ENCODE assay signal across 14 cellular contexts in genomic region chr2:189147989-189148388, GRCh38. TPM values are rescaled to one million over a fixed set of nuclear protein-coding genes. Genes with fewer than 3 reads are reported as not detected.
DNase-seq lines count a peak whose midpoint lies in the region; ATAC-seq and TF ChIP-seq lines count a peak whose summit lies in the region.
"Had no signal": no experiment of that assay in that cellular context is flagged by ENCODE, and none has a peak within 500 bp of the region (broad histone marks: within the 10 kb centered on the region; RNA-seq: fewer than 3 reads in every experiment).

No MANE protein-coding gene starts in this region.

- 100% methylated on average over 1 of the region's 1 CpG for WGBS in smooth muscle cell (ENCODE audit: low lambda C conversion rate)
- 91 to 93% methylated on average over 1 of the region's 1 CpG for WGBS in upper lobe of left lung, 2 donors

- no peaks in the 10 kb centered on the region for H3K9me3 Mint-ChIP-seq in HFFc6
- H3K9me3 Mint-ChIP-seq in mesothelial cell of epicardium = peaks cover 11% of the 10 kb centered on the region
- H3K9me3 Mint-ChIP-seq: CD4-positive, alpha-beta memory T cell had no signal

- H3K4me3 Mint-ChIP-seq in HFFc6 (peak overlapping the region; percentile 10; the same call in 1 of the 2 replicates), mesothelial cell of epicardium (no peak overlapping the region)
- H3K4me3 Mint-ChIP-seq: CD4-positive, alpha-beta memory T cell had no signal

- no peak overlapping the region for H3K9ac ChIP-seq in smooth muscle cell (ENCODE audit: low read depth)

- H3K27me3 Mint-ChIP-seq in HFFc6 (ENCODE audit: insufficient read depth) = no peaks in the 10 kb centered on the region; the same call in 1 of the 2 replicates
- H3K27me3 Mint-ChIP-seq in mesothelial cell of epicardium (ENCODE audit: low read depth) = no peaks in the 10 kb centered on the region
- H3K27me3 Mint-ChIP-seq: CD4-positive, alpha-beta memory T cell had no signal

- H3K27ac Mint-ChIP-seq in HFFc6 = peak overlapping the region; percentile 67
- H3K27ac Mint-ChIP-seq in mesothelial cell of epicardium = peak overlapping the region; percentile 13
- H3K27ac Mint-ChIP-seq: CD4-positive, alpha-beta memory T cell had no signal

- H3K27me3 ChIP-seq in ascending aorta (no peaks in the 10 kb centered on the region), smooth muscle cell (ENCODE audit: low read depth) (no peaks in the 10 kb centered on the region), left ventricle myocardium inferior (ENCODE audit: low read depth) (no peaks in the 10 kb centered on the region), upper lobe of left lung (no peaks in the 10 kb centered on the region)
- H3K27me3 ChIP-seq: BE2C had no signal

- H2AFZ ChIP-seq in smooth muscle cell (ENCODE audit: low read depth) = no peak overlapping the region

- no peaks in the 10 kb centered on the region for H3K9me3 ChIP-seq in ascending aorta
- H3K9me3 ChIP-seq in smooth muscle cell (replicated peaks; ENCODE audit: low read depth) = no peaks in the 10 kb centered on the region
- H3K9me3 ChIP-seq in left ventricle myocardium inferior (replicated peaks) = no peaks in the 10 kb centered on the region
- H3K9me3 ChIP-seq in upper lobe of left lung = no peaks in the 10 kb centered on the region
- H3K9me3 ChIP-seq: BE2C had no signal

- peaks cover 100% of the 10 kb centered on the region for H3K79me2 ChIP-seq in smooth muscle cell (ENCODE audit: low read depth)

- H3K4me1 ChIP-seq in ascending aorta = peaks cover under 1 to 19% of the 10 kb centered on the region in 2 donors
- H3K4me1 ChIP-seq in smooth muscle cell (ENCODE audit: low read depth) = peaks cover 24% of the 10 kb centered on the region
- peaks cover 25% of the 10 kb centered on the region for H3K4me1 ChIP-seq in left ventricle myocardium inferior
- H3K4me1 ChIP-seq in upper lobe of left lung = peaks cover 0 to 8% (median 3%) of the 10 kb centered on the region in 4 donors
- H3K4me1 ChIP-seq: BE2C had no signal

- peaks cover 13% of the 10 kb centered on the region for H3F3A ChIP-seq in smooth muscle cell (ENCODE audit: low read depth)

- H3K4me1 Mint-ChIP-seq in HFFc6 (ENCODE audit: low read depth) (peaks cover 97% of the 10 kb centered on the region), mesothelial cell of epicardium (peaks cover 52% of the 10 kb centered on the region)
- H3K4me1 Mint-ChIP-seq: CD4-positive, alpha-beta memory T cell had no signal

- no peak for TF ChIP-seq CTCF in HFFc6 (IDR thresholded peaks at IDR 0.05)
- TF ChIP-seq CTCF in ascending aorta (IDR thresholded peaks at IDR 0.05) = no peak
- no peak for TF ChIP-seq CTCF in mesothelial cell of epicardium (IDR thresholded peaks at IDR 0.05; ENCODE audit: unreplicated experiment)
- no peak for TF ChIP-seq CTCF in smooth muscle cell (IDR thresholded peaks at IDR 0.05; ENCODE audit: borderline replicate concordance, insufficient read depth, poor library complexity, severe bottlenecking)
- no peak for TF ChIP-seq CTCF in left ventricle myocardium inferior (IDR thresholded peaks at IDR 0.05; ENCODE audit: borderline replicate concordance)
- no peak for TF ChIP-seq CTCF in upper lobe of left lung (IDR thresholded peaks at IDR 0.05)

- no peak for DNase-seq in HFFc6
- no peak for DNase-seq in ascending aorta (ENCODE audit: low spot score in 2 of 2)
- no peak for DNase-seq in mesothelial cell of epicardium (ENCODE audit: low spot score in 2 of 2, unreplicated experiment in 2 of 2)
- DNase-seq in smooth muscle cell (lab: John Stamatoyannopoulos, UW; ENCODE audit: unreplicated experiment) = no peak
- no peak for DNase-seq in left ventricle myocardium inferior
- no peak for DNase-seq in erythroblast (lab: John Stamatoyannopoulos, UW)
- no peak for DNase-seq in upper lobe of left lung
- DNase-seq: BE2C; CD4-positive, alpha-beta memory T cell; DND-41; GDM1 had no signal

- H4K20me1 ChIP-seq in smooth muscle cell (ENCODE audit: low read depth) = peaks cover 72% of the 10 kb centered on the region

- TF ChIP-seq POLR2A in erythroblast (IDR thresholded peaks at IDR 0.05; ENCODE audit: low read length) = no peak
- TF ChIP-seq POLR2A in upper lobe of left lung (IDR thresholded peaks at IDR 0.05) = no peak

- H3K27ac ChIP-seq in ascending aorta (peak overlapping the region; percentile 38 to 54), smooth muscle cell (ENCODE audit: low read depth) (peak overlapping the region; percentile 46), left ventricle myocardium inferior (replicated peaks) (no peak overlapping the region), upper lobe of left lung (no peak overlapping the region)
- H3K27ac ChIP-seq: C4-2B had no signal

- no peak for ATAC-seq in upper lobe of left lung (ENCODE audit: low FRiP score in 2 of 2)
- ATAC-seq: HCT116 had no signal

- peak overlapping the region; percentile 8 for H3K4me2 ChIP-seq in smooth muscle cell

- H3K36me3 Mint-ChIP-seq in HFFc6 (ENCODE audit: low read depth) (peaks cover 65% of the 10 kb centered on the region), mesothelial cell of epicardium (peaks cover 4% of the 10 kb centered on the region)
- H3K36me3 Mint-ChIP-seq: CD4-positive, alpha-beta memory T cell had no signal

- H3K36me3 ChIP-seq in ascending aorta = no peaks in the 10 kb centered on the region
- H3K36me3 ChIP-seq in smooth muscle cell (ENCODE audit: low read depth) = no peaks in the 10 kb centered on the region
- H3K36me3 ChIP-seq in left ventricle myocardium inferior = no peaks in the 10 kb centered on the region
- no peaks in the 10 kb centered on the region for H3K36me3 ChIP-seq in upper lobe of left lung
- H3K36me3 ChIP-seq: BE2C had no signal

- H3K4me3 ChIP-seq in ascending aorta (no peak overlapping the region), smooth muscle cell (no peak overlapping the region), left ventricle myocardium inferior (no peak overlapping the region), upper lobe of left lung (no peak overlapping the region)

- intact Hi-C loops in ascending aorta (cut with DNase I) = no loop called here
- intact Hi-C loops in left ventricle myocardium inferior (cut with micrococcal nuclease) = no loop called here

- no peak for TF ChIP-seq EP300 in upper lobe of left lung (IDR thresholded peaks at IDR 0.05)

RNA-seq across cellular contexts. Expression of gene COL5A2, which starts 31.6 kb away (rescaled TPM):
- total RNA-seq in HFFc6 (2021; fragmentation: NEBNext Ultra II Directional; extraction: Animal tissue kit (Norgen Biotek cat#: 25700)) = 100 to 1,000 TPM; 265 to 388 (median 303) TPM
- 64.2 TPM for total RNA-seq in ascending aorta
- total RNA-seq in mesothelial cell of epicardium = 438 to 472 TPM (median 459 TPM) in 3 replicates
- 697 and 944 TPM in 2 replicates for total RNA-seq in smooth muscle cell
- 295 and 364 TPM in 2 replicates for polyA plus RNA-seq in smooth muscle cell
- 9.3 TPM for total RNA-seq in left ventricle myocardium inferior
- 10 to 100 TPM in 5 of 6 donors, 1 to 10 TPM in 1; 9.0 to 42.7 (median 26.8) TPM for total RNA-seq in upper lobe of left lung
- total RNA-seq: HT-29 had no signal

Comparison
In these comparisons a context has a peak if more than half of its experiments do, and no peak if none do; other contexts are left out.
1. H3K27ac ChIP-seq: peak in ascending aorta (2 of 2) and smooth muscle cell (single experiment); none in left ventricle myocardium inferior (single experiment) and upper lobe of left lung (0 of 4).